ENCODE assay signal across 9 cellular contexts in genomic region chr20:38290829-38291581, GRCh38. TPM values are rescaled to one million over a fixed set of nuclear protein-coding genes. Genes with fewer than 3 reads are reported as not detected.
DNase-seq lines count a peak whose midpoint lies in the region; ATAC-seq and TF ChIP-seq lines count a peak whose summit lies in the region.
"Had no signal": no experiment of that assay in that cellular context is flagged by ENCODE, and none has a peak within 500 bp of the region (broad histone marks: within the 10 kb centered on the region; RNA-seq: fewer than 3 reads in every experiment).

No MANE protein-coding gene starts in this region.

- no peaks in the 10 kb centered on the region for H3K36me3 Mint-ChIP-seq in glutamatergic neuron (ENCODE audit: unreplicated experiment)

- no peak for ATAC-seq in GM18867 (IDR thresholded peaks at IDR 0.05; ENCODE audit: unreplicated experiment)

- H3K27me3 Mint-ChIP-seq in glutamatergic neuron (ENCODE audit: unreplicated experiment): no peaks in the 10 kb centered on the region

- TF ChIP-seq CTCF in fibroblast of pulmonary artery (IDR thresholded peaks at IDR 0.05; ENCODE audit: low read length, missing control alignments) (peak; percentile 43), glutamatergic neuron (IDR thresholded peaks at IDR 0.05; ENCODE audit: partially characterized antibody, unreplicated experiment) (no peak)

- H3K27ac Mint-ChIP-seq in glutamatergic neuron (ENCODE audit: unreplicated experiment): no peak overlapping the region

- DNase-seq in DMS 273 (lab: John Stamatoyannopoulos, UW; ENCODE audit: unreplicated experiment) (peak; percentile 68), DMS 273 treated with DMSO at 0.1 percent for 48 hours (lab: John Stamatoyannopoulos, UW) (no peak), fibroblast of pulmonary artery (ENCODE audit: low read depth) (peak; percentile 67), renal cortical epithelial cell (ENCODE audit: low read depth) (peak; percentile 64), glutamatergic neuron (no peak), T-helper 9 cell (no peak)

- H3K4me3 ChIP-seq in fibroblast of pulmonary artery (replicated peaks; ENCODE audit: low read depth, low read length): no peak overlapping the region

- no peaks in the 10 kb centered on the region for H3K9me3 Mint-ChIP-seq in glutamatergic neuron (ENCODE audit: unreplicated experiment)

- no peaks in the 10 kb centered on the region for H3K4me1 Mint-ChIP-seq in glutamatergic neuron (ENCODE audit: low read depth, unreplicated experiment)

- no peak overlapping the region for H3K4me3 Mint-ChIP-seq in glutamatergic neuron (ENCODE audit: unreplicated experiment)

TF ChIP-seq in PFSK-1, 5 proteins besides CTCF, POLR2A, EP300 and RAD21:
- TF ChIP-seq POLR2AphosphoS5 (IDR thresholded peaks at IDR 0.05; ENCODE audit: low read depth, low read length): no peak
- peak; percentile 55 for TF ChIP-seq FOXP2 (optimal IDR thresholded peaks at IDR 0.05; ENCODE audit: borderline replicate concordance, extremely low read depth, extremely low read length, insufficient read depth)
TF ChIP-seq in PFSK-1: peak in this region for 1.

RNA-seq across cellular contexts. Expression of gene BPI, which starts 13.0 kb away (rescaled TPM):
- 3.3 TPM for polyA plus RNA-seq in PFSK-1 (2012; ENCODE audit: insufficient read length, low read depth)
- total RNA-seq in renal cortical epithelial cell: not detected in 2 replicates
- not detected for total RNA-seq in glutamatergic neuron (ENCODE audit: unreplicated experiment)

RNA-seq across cellular contexts. Expression of gene KIAA1755, which starts 30.5 kb away (rescaled TPM):
- 0.35 TPM for polyA plus RNA-seq in PFSK-1 (2012; ENCODE audit: insufficient read length, low read depth)
- under 0.01 TPM in 1 of 2 replicates, not detected in the other for total RNA-seq in renal cortical epithelial cell
- 1.6 TPM for total RNA-seq in glutamatergic neuron (ENCODE audit: unreplicated experiment)

RNA-seq across cellular contexts. Expression of gene LBP, which starts 55.3 kb away (rescaled TPM):
- not detected for polyA plus RNA-seq in PFSK-1 (2012; ENCODE audit: insufficient read length, low read depth)
- 0.35 and 12.6 TPM in 2 replicates for total RNA-seq in renal cortical epithelial cell
- not detected for total RNA-seq in glutamatergic neuron (ENCODE audit: unreplicated experiment)
- total RNA-seq: temporal lobe had no signal

Comparison
In these comparisons a context has a peak if more than half of its experiments do, and no peak if none do; other contexts are left out.
1. DNase-seq: peak in DMS 273 (single experiment), fibroblast of pulmonary artery (single experiment) and renal cortical epithelial cell (single experiment); none in DMS 273 treated with DMSO at 0.1 percent for 48 hours (single experiment), glutamatergic neuron (single experiment) and T-helper 9 cell (single experiment).